Comparison of ENCODE assay signal across 18 cellular contexts in genomic region chr14:56854325-56854724, GRCh38. TPM values are rescaled to one million over a fixed set of nuclear protein-coding genes. Genes with fewer than 3 reads are reported as not detected.
A peak's percentile ranks its signal among the peaks of the same experiment; 100 is the strongest.
DNase-seq lines count a peak whose midpoint lies in the region; ATAC-seq and TF ChIP-seq lines count a peak whose summit lies in the region.
"Had no signal": no experiment of that assay in that cellular context is flagged by ENCODE, and none has a peak within 500 bp of the region (broad histone marks: within the 10 kb centered on the region; RNA-seq: fewer than 3 reads in every experiment).

No MANE protein-coding gene starts in this region.

- H3K9me3 ChIP-seq in esophagus squamous epithelium: no peaks in the 10 kb centered on the region
- H3K9me3 ChIP-seq: HAP-1 had no signal

- WGBS in esophagus squamous epithelium, 2 donors: 36 to 39% methylated on average over 2 of the region's 2 CpGs

- DNase-seq in NCI-H2081 (lab: John Stamatoyannopoulos, UW) (peak; percentile 27 to 75), NCI-H2081 treated with DMSO at 0.1 percent for 48 hours (lab: John Stamatoyannopoulos, UW) (no peak), NCI-H345 treated with DMSO at 0.1 percent for 48 hours (lab: John Stamatoyannopoulos, UW; ENCODE audit: unreplicated experiment) (peak; percentile 20), esophagus squamous epithelium (lab: John Stamatoyannopoulos, UW) (no peak), DMS 273 (lab: John Stamatoyannopoulos, UW; ENCODE audit: unreplicated experiment) (no peak)
- DNase-seq in activated naive CD4-positive, alpha-beta T cell (lab: John Stamatoyannopoulos, UW): no peak
- DNase-seq: CD4-positive, alpha-beta memory T cell; IMR-90; Karpas-422; NCI-H1105; NCI-H446 had no signal

- H3K36me3 ChIP-seq in esophagus squamous epithelium: no peaks in the 10 kb centered on the region
- H3K36me3 ChIP-seq: HAP-1 had no signal

- H3K4me1 ChIP-seq in esophagus squamous epithelium: no peaks in the 10 kb centered on the region

- no peak overlapping the region for H3K4me3 ChIP-seq in esophagus squamous epithelium
- H3K4me3 ChIP-seq: HAP-1 had no signal

- peaks cover 0 to 49% (median 0%) of the 10 kb centered on the region in 4 donors for H3K27me3 ChIP-seq in esophagus squamous epithelium

- H3K27ac ChIP-seq in VCaP (peak overlapping the region; percentile 39), esophagus squamous epithelium (no peak overlapping the region)

- ATAC-seq in GM21737 (IDR thresholded peaks at IDR 0.05; ENCODE audit: unreplicated experiment): no peak
- ATAC-seq: Panc1 had no signal

- intact Hi-C loops in esophagus squamous epithelium (cut with DNase I): no loop called here

- no peak for TF ChIP-seq POLR2A in esophagus squamous epithelium (IDR thresholded peaks at IDR 0.05)

- TF ChIP-seq CTCF in VCaP (conservative IDR thresholded peaks at IDR 0.05) (no peak), esophagus squamous epithelium (IDR thresholded peaks at IDR 0.05) (no peak)

RNA-seq across cellular contexts. Expression of gene OTX2, which starts 44.0 kb away (rescaled TPM):
- total RNA-seq in esophagus squamous epithelium: not detected
- total RNA-seq: A172; CD4-positive, alpha-beta memory T cell; HT-29; IMR-90; SK-MEL-5 had no signal

Comparison
In these comparisons a context has a peak if more than half of its experiments do, and no peak if none do; other contexts are left out.
1. DNase-seq: peak in NCI-H2081 (2 of 2) and NCI-H345 treated with DMSO at 0.1 percent for 48 hours (single experiment); none in NCI-H2081 treated with DMSO at 0.1 percent for 48 hours (single experiment), esophagus squamous epithelium (single experiment), DMS 273 (single experiment) and activated naive CD4-positive, alpha-beta T cell (0 of 4).